In the genomic region with DNA sequence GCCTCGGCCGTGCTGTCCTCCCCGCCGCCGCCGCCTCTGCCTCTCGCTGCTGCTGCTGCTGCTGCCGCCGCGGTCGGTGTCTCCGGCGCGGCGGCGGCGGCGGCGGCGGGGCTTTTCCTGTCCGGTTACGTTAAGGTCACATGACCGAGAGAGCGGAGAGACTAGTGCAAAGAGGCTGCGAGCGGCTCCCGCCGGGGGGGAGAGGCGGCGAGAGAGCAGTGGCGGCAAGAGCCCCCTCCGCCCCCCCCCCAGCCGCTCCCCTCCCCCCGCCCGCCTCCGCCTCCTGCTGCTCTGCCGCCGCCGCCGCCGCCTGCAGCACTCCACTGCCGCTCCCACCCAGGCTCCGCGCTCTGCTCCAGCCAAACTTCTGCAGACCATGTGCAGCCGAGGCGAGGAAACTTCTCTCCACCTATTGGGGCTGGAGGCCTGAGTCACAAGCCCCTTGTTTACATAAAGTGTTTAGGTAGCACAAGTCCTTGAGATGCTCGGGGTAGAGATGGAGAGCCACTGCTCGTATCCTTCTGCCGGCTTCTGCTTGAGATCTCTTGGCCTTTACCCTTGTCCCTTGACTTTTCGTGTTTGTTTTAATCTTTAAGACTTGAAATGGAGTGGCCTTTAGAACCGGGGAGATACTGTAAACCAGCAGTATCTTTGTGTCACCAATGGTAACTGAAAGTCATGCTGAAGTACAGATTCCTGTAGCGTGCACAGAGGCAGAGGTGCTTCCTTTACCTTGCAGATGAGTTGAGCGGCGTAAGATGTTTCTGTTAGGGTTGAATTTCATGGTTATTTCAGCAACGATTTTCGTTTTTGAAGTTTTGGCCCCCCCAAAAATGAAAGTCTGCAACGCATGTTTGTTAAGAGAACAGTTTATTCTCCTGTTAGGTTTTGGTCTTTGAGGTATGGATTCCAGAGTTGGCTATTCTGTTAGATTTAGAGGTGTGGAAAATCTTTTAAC, we compare ENCODE assay signal across 1 cellular context.
TF ChIP-seq lines count a peak whose summit lies in the region.

A gene with protein sequence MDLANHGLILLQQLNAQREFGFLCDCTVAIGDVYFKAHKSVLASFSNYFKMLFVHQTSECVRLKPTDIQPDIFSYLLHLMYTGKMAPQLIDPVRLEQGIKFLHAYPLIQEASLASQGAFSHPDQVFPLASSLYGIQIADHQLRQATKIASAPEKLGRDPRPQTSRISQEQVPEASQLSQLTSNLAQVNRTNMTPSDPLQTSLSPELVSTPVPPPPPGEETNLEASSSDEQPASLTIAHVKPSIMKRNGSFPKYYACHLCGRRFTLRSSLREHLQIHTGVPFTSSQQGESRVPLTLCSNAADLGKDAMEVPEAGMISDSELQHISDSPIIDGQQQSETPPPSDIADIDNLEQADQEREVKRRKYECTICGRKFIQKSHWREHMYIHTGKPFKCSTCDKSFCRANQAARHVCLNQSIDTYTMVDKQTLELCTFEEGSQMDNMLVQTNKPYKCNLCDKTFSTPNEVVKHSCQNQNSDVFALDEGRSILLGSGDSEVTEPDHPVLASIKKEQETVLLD (minus strand): TSS at position 89 of the 958 bp plus-strand sequence. CDS start 17,922 bp downstream, outside the sequence.

TF ChIP-seq in HepG2, 621 proteins besides CTCF, POLR2A, EP300 and RAD21 (continued from another document and continues in another):
- TF ChIP-seq, protein P1, sequence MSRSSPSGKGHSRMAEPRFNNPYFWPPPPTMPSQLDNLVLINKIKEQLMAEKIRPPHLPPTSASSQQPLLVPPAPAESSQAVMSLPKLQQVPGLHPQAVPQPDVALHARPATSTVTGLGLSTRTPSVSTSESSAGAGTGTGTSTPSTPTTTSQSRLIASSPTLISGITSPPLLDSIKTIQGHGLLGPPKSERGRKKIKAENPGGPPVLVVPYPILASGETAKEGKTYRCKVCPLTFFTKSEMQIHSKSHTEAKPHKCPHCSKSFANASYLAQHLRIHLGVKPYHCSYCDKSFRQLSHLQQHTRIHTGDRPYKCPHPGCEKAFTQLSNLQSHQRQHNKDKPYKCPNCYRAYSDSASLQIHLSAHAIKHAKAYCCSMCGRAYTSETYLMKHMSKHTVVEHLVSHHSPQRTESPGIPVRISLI (CRISPR knock-in tag; IDR thresholded peaks at IDR 0.05; ENCODE audit: borderline replicate concordance) = no peak
- TF ChIP-seq KLF11 (CRISPR knock-in tag; IDR thresholded peaks at IDR 0.05) = no peak
- no peak for TF ChIP-seq SMARCC2 (IDR thresholded peaks at IDR 0.05)
- no peak for TF ChIP-seq MTA1 (CRISPR knock-in tag; IDR thresholded peaks at IDR 0.05; ENCODE audit: borderline replicate concordance)
- no peak for TF ChIP-seq PCBP1 (IDR thresholded peaks at IDR 0.05; ENCODE audit: borderline replicate concordance, low read depth, low read length)
- TF ChIP-seq ADNP (CRISPR knock-in tag; IDR thresholded peaks at IDR 0.05) = no peak
- TF ChIP-seq SOX13 (IDR thresholded peaks at IDR 0.05) = peak; percentile 15; the same call in 1 of the 2 replicates
- TF ChIP-seq SOX13 (CRISPR knock-in tag; conservative IDR thresholded peaks at IDR 0.05 in 1 of 2, IDR thresholded peaks at IDR 0.05 in 1 of 2) = no peak
- no peak for TF ChIP-seq RCOR2 (CRISPR knock-in tag; IDR thresholded peaks at IDR 0.05)
- TF ChIP-seq ZNF430 (CRISPR knock-in tag; IDR thresholded peaks at IDR 0.05) = 0 out of 2 replicates have a peak, but pooled peaks have one; percentile 60
- 0 out of 2 replicates have a peak, but pooled peaks have one; percentile 24 for TF ChIP-seq ZNF44 (CRISPR knock-in tag; IDR thresholded peaks at IDR 0.05)
- TF ChIP-seq FIP1L1 (IDR thresholded peaks at IDR 0.05; ENCODE audit: borderline replicate concordance, insufficient read depth, low read depth, low read length) = no peak
- TF ChIP-seq HES4 (CRISPR knock-in tag; IDR thresholded peaks at IDR 0.05; ENCODE audit: borderline replicate concordance) = 0 out of 2 replicates have a peak, but pooled peaks have one; percentile 34
- no peak for TF ChIP-seq ATRX (CRISPR knock-in tag; IDR thresholded peaks at IDR 0.05; ENCODE audit: borderline replicate concordance)
- no peak for TF ChIP-seq RNF2 (conservative IDR thresholded peaks at IDR 0.05; ENCODE audit: low read depth)
- TF ChIP-seq, protein P2, sequence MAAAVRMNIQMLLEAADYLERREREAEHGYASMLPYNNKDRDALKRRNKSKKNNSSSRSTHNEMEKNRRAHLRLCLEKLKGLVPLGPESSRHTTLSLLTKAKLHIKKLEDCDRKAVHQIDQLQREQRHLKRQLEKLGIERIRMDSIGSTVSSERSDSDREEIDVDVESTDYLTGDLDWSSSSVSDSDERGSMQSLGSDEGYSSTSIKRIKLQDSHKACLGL (CRISPR knock-in tag; IDR thresholded peaks at IDR 0.05) = no peak
- TF ChIP-seq RAD51 (IDR thresholded peaks at IDR 0.05; ENCODE audit: borderline replicate concordance) = no peak; the same call in 1 of the 2 replicates
- TF ChIP-seq, protein P3, sequence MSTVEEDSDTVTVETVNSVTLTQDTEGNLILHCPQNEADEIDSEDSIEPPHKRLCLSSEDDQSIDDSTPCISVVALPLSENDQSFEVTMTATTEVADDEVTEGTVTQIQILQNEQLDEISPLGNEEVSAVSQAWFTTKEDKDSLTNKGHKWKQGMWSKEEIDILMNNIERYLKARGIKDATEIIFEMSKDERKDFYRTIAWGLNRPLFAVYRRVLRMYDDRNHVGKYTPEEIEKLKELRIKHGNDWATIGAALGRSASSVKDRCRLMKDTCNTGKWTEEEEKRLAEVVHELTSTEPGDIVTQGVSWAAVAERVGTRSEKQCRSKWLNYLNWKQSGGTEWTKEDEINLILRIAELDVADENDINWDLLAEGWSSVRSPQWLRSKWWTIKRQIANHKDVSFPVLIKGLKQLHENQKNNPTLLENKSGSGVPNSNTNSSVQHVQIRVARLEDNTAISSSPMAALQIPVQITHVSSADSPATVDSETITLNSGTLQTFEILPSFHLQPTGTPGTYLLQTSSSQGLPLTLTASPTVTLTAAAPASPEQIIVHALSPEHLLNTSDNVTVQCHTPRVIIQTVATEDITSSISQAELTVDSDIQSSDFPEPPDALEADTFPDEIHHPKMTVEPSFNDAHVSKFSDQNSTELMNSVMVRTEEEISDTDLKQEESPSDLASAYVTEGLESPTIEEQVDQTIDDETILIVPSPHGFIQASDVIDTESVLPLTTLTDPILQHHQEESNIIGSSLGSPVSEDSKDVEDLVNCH (CRISPR knock-in tag; IDR thresholded peaks at IDR 0.05) = no peak
- TF ChIP-seq ZNF850 (CRISPR knock-in tag; conservative IDR thresholded peaks at IDR 0.05) = no peak
- 0 out of 2 replicates have a peak, but pooled peaks have one; percentile 42 for TF ChIP-seq ZNF567 (CRISPR knock-in tag; IDR thresholded peaks at IDR 0.05; ENCODE audit: borderline replicate concordance)
- TF ChIP-seq ZNF713 (CRISPR knock-in tag; IDR thresholded peaks at IDR 0.05) = no peak
- peak; percentile 72 for TF ChIP-seq ZNF878 (CRISPR knock-in tag; IDR thresholded peaks at IDR 0.05)
- TF ChIP-seq, protein P4, sequence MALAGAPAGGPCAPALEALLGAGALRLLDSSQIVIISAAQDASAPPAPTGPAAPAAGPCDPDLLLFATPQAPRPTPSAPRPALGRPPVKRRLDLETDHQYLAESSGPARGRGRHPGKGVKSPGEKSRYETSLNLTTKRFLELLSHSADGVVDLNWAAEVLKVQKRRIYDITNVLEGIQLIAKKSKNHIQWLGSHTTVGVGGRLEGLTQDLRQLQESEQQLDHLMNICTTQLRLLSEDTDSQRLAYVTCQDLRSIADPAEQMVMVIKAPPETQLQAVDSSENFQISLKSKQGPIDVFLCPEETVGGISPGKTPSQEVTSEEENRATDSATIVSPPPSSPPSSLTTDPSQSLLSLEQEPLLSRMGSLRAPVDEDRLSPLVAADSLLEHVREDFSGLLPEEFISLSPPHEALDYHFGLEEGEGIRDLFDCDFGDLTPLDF (CRISPR knock-in tag; IDR thresholded peaks at IDR 0.05) = no peak
- TF ChIP-seq SP1 (IDR thresholded peaks at IDR 0.05) = no peak
- no peak for TF ChIP-seq SP1 (CRISPR knock-in tag; IDR thresholded peaks at IDR 0.05)
- no peak for TF ChIP-seq ZNF33A (CRISPR knock-in tag; IDR thresholded peaks at IDR 0.05; ENCODE audit: borderline replicate concordance)
- TF ChIP-seq TCF12 (IDR thresholded peaks at IDR 0.05) = no peak
- no peak for TF ChIP-seq TCF12 (CRISPR knock-in tag; IDR thresholded peaks at IDR 0.05)
- no peak for TF ChIP-seq ZNF333 (CRISPR knock-in tag; IDR thresholded peaks at IDR 0.05; ENCODE audit: borderline replicate concordance)
- no peak for TF ChIP-seq ZNF383 (CRISPR knock-in tag; IDR thresholded peaks at IDR 0.05; ENCODE audit: borderline replicate concordance)
- no peak for TF ChIP-seq SETDB1 (CRISPR knock-in tag; IDR thresholded peaks at IDR 0.05; ENCODE audit: borderline replicate concordance)
- no peak for TF ChIP-seq NFIC (IDR thresholded peaks at IDR 0.05; ENCODE audit: low read length)
- 0 out of 2 replicates have a peak, but pooled peaks have one; percentile 56 for TF ChIP-seq YEATS4 (CRISPR knock-in tag; IDR thresholded peaks at IDR 0.05; ENCODE audit: borderline replicate concordance)
- no peak for TF ChIP-seq MED8 (CRISPR knock-in tag; IDR thresholded peaks at IDR 0.05; ENCODE audit: insufficient replicate concordance)
- 0 out of 2 replicates have a peak, but pooled peaks have one; percentile 33 for TF ChIP-seq ZNF350 (CRISPR knock-in tag; IDR thresholded peaks at IDR 0.05; ENCODE audit: borderline replicate concordance, low read depth)
- TF ChIP-seq ZNF225 (CRISPR knock-in tag; IDR thresholded peaks at IDR 0.05) = no peak
- TF ChIP-seq ELF3 (CRISPR knock-in tag; IDR thresholded peaks at IDR 0.05) = peak; percentile 25; the same call in 1 of the 2 replicates
- no peak for TF ChIP-seq ZNF652 (CRISPR knock-in tag; IDR thresholded peaks at IDR 0.05; ENCODE audit: borderline replicate concordance, low read depth)
- 0 out of 2 replicates have a peak, but pooled peaks have one; percentile 26 for TF ChIP-seq ZNF792 (CRISPR knock-in tag; IDR thresholded peaks at IDR 0.05)
- TF ChIP-seq ZC3H13 (CRISPR knock-in tag; IDR thresholded peaks at IDR 0.05) = peak; percentile 83; the same call in 1 of the 2 replicates
- TF ChIP-seq ZNF441 (CRISPR knock-in tag; IDR thresholded peaks at IDR 0.05; ENCODE audit: borderline replicate concordance) = peak; percentile 60; the same call in 1 of the 2 replicates
- TF ChIP-seq, protein P5, sequence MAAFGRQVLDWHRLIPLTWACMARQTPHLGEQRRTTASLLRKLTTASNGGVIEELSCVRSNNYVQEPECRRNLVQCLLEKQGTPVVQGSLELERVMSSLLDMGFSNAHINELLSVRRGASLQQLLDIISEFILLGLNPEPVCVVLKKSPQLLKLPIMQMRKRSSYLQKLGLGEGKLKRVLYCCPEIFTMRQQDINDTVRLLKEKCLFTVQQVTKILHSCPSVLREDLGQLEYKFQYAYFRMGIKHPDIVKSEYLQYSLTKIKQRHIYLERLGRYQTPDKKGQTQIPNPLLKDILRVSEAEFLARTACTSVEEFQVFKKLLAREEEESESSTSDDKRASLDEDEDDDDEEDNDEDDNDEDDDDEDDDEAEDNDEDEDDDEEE (CRISPR knock-in tag; IDR thresholded peaks at IDR 0.05) = 0 out of 2 replicates have a peak, but pooled peaks have one; percentile 1
- TF ChIP-seq ZNF101 (CRISPR knock-in tag; IDR thresholded peaks at IDR 0.05; ENCODE audit: borderline replicate concordance, low read depth) = no peak
- peak; percentile 39; the same call in 1 of the 2 replicates for TF ChIP-seq SIN3A (IDR thresholded peaks at IDR 0.05; ENCODE audit: borderline replicate concordance, low read depth, low read length)
- TF ChIP-seq ZNF282 (IDR thresholded peaks at IDR 0.05; ENCODE audit: partially characterized antibody) = no peak
- TF ChIP-seq HOXA5 (CRISPR knock-in tag; IDR thresholded peaks at IDR 0.05) = no peak
- TF ChIP-seq KAT2B (IDR thresholded peaks at IDR 0.05; ENCODE audit: borderline replicate concordance, low read depth, low read length) = no peak
- no peak for TF ChIP-seq ZBTB1 (CRISPR knock-in tag; IDR thresholded peaks at IDR 0.05; ENCODE audit: borderline replicate concordance)
- no peak for TF ChIP-seq ZNF776 (CRISPR knock-in tag; IDR thresholded peaks at IDR 0.05)
- no peak for TF ChIP-seq ZNF788 (CRISPR knock-in tag; IDR thresholded peaks at IDR 0.05; ENCODE audit: borderline replicate concordance)
- TF ChIP-seq ZNF12 (CRISPR knock-in tag; IDR thresholded peaks at IDR 0.05) = peak; percentile 52; the same call in 1 of the 2 replicates
- no peak for TF ChIP-seq ZNF382 (CRISPR knock-in tag; IDR thresholded peaks at IDR 0.05; ENCODE audit: borderline replicate concordance)
- TF ChIP-seq CEBPG (CRISPR knock-in tag; IDR thresholded peaks at IDR 0.05) = no peak
- TF ChIP-seq ZNF891 (CRISPR knock-in tag; IDR thresholded peaks at IDR 0.05) = no peak
- TF ChIP-seq ZFP37 (CRISPR knock-in tag; IDR thresholded peaks at IDR 0.05; ENCODE audit: borderline replicate concordance) = peak; percentile 78; the same call in 1 of the 2 replicates
- no peak for TF ChIP-seq PHF5A (CRISPR knock-in tag; IDR thresholded peaks at IDR 0.05; ENCODE audit: low read depth, unreplicated experiment)
- 0 out of 2 replicates have a peak, but pooled peaks have one; percentile 14 for TF ChIP-seq ZBTB8A (CRISPR knock-in tag; IDR thresholded peaks at IDR 0.05; ENCODE audit: borderline replicate concordance, low read depth)
- no peak for TF ChIP-seq MTF1 (CRISPR knock-in tag; IDR thresholded peaks at IDR 0.05)
- TF ChIP-seq, protein P6, sequence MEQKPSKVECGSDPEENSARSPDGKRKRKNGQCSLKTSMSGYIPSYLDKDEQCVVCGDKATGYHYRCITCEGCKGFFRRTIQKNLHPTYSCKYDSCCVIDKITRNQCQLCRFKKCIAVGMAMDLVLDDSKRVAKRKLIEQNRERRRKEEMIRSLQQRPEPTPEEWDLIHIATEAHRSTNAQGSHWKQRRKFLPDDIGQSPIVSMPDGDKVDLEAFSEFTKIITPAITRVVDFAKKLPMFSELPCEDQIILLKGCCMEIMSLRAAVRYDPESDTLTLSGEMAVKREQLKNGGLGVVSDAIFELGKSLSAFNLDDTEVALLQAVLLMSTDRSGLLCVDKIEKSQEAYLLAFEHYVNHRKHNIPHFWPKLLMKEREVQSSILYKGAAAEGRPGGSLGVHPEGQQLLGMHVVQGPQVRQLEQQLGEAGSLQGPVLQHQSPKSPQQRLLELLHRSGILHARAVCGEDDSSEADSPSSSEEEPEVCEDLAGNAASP (CRISPR knock-in tag; IDR thresholded peaks at IDR 0.05; ENCODE audit: borderline replicate concordance) = peak; percentile 41; the same call in 1 of the 2 replicates
- peak; percentile 69 for TF ChIP-seq FOXK2 (IDR thresholded peaks at IDR 0.05)
- TF ChIP-seq ELF4 (CRISPR knock-in tag; IDR thresholded peaks at IDR 0.05; ENCODE audit: borderline replicate concordance) = no peak
- TF ChIP-seq ZNF672 (CRISPR knock-in tag; IDR thresholded peaks at IDR 0.05) = peak; percentile 69; the same call in 1 of the 2 replicates
- peak; percentile 38; the same call in 1 of the 2 replicates for TF ChIP-seq POLR2AphosphoS5 (IDR thresholded peaks at IDR 0.05; ENCODE audit: low read depth, low read length)
- TF ChIP-seq CAMTA2 (CRISPR knock-in tag; IDR thresholded peaks at IDR 0.05; ENCODE audit: borderline replicate concordance) = no peak
- TF ChIP-seq ZMYM2 (CRISPR knock-in tag; IDR thresholded peaks at IDR 0.05) = no peak
- no peak for TF ChIP-seq SYNCRIP (IDR thresholded peaks at IDR 0.05; ENCODE audit: insufficient read depth, low read depth, low read length)
- peak; percentile 76; the same call in 1 of the 2 replicates for TF ChIP-seq NCOA5 (CRISPR knock-in tag; IDR thresholded peaks at IDR 0.05)
